ENCODE assay signal across 9 cellular contexts in the genomic region with DNA sequence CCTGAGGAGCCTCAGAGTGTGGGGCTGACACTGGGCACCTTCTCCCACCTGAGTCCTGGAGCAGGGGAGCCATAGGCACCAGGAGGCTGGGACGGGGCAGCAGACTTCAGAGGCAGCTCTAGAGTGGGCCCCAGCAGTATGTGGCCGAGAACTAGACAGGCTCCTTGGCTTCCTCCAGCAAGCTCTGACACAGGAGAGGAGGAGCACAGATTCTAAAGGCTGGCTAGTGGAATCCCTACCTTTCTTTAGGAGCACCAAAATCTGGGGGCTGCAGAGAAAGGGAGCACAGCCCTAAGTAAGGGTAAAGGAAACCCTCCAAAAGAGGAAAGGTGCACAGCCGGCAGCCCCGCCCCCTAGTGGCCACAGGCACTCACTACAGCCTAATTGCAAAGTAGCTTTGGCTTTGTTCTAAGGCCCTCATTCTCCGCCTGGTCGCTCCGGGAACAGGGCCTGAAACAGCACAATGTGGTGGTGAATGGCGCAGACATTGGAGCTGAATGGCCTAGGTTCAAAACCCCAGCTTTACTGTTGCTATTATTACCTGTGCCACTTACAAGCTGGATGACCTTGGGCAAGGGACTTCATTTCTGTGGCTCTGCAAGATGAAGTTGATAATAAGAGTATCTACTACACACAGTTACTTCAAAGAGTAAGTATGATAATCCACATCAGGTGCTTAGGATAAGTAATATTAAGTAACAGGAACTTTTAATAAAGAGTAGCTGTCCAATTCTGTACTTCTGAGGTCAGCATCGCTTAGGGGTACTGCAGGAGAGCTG. TPM values are rescaled to one million over a fixed set of nuclear protein-coding genes. Genes with fewer than 3 reads are reported as not detected.
DNase-seq lines count a peak whose midpoint lies in the region; ATAC-seq and TF ChIP-seq lines count a peak whose summit lies in the region.
"Had no signal": no experiment of that assay in that cellular context is flagged by ENCODE, and none has a peak within 500 bp of the region (broad histone marks: within the 10 kb centered on the region; RNA-seq: fewer than 3 reads in every experiment).

No MANE protein-coding gene starts in this region.

- no peaks in the 10 kb centered on the region for H3K4me1 ChIP-seq in DND-41 (ENCODE audit: insufficient read depth, low read length)
- peaks cover 8 to 48% (median 37%) of the 10 kb centered on the region in 12 donors for H3K4me1 ChIP-seq in heart left ventricle
- peaks cover 21% of the 10 kb centered on the region for H3K4me1 ChIP-seq in psoas muscle
- H3K4me1 ChIP-seq in vagina = peaks cover 63% of the 10 kb centered on the region

- no peaks in the 10 kb centered on the region for H3K36me3 ChIP-seq in DND-41 (ENCODE audit: insufficient read depth, low read length)
- peaks cover 0 to 7% (median 0%) of the 10 kb centered on the region in 9 donors for H3K36me3 ChIP-seq in heart left ventricle
- H3K36me3 ChIP-seq in psoas muscle (ENCODE audit: insufficient read depth in 1 of 2, low read depth in 1 of 2) = peaks cover under 1 to 2% of the 10 kb centered on the region in 2 donors
- H3K36me3 ChIP-seq in vagina = no peaks in the 10 kb centered on the region

- H3K27ac ChIP-seq in DND-41 (ENCODE audit: low read length) (0 out of 2 replicates have a peak overlapping the region, but pooled peaks have one; percentile 11), heart left ventricle (peak overlapping the region; percentile 63 to 95 (median 86)), psoas muscle (no peak overlapping the region), vagina (peak overlapping the region; percentile 17)

- H3K27me3 ChIP-seq in DND-41 (ENCODE audit: insufficient read depth, low read length, poor library complexity) (no peaks in the 10 kb centered on the region), heart left ventricle (no peaks in the 10 kb centered on the region), psoas muscle (ENCODE audit: insufficient read depth in 3 of 3, low read length in 2 of 3) (no peaks in the 10 kb centered on the region), vagina (no peaks in the 10 kb centered on the region)

- DNase-seq in DND-41 (peak; percentile 75), M059J (ENCODE audit: low read depth) (peak; percentile 43), SW480 (ENCODE audit: low spot score) (peak; percentile 51), heart left ventricle (peak; percentile 58 to 80 (median 70)), psoas muscle (peak; percentile 64 to 78), vagina (ENCODE audit: extremely low spot score in 2 of 2) (no peak)
- peak in 1 of 2 donors; percentile 69 for DNase-seq in activated naive CD4-positive, alpha-beta T cell treated with anti-CD3 and anti-CD28 coated beads, Interleukin-2, amount 50 U/mL, for 72 hours (ENCODE audit: low spot score in 2 of 2)

- H3K4me2 ChIP-seq in DND-41 (ENCODE audit: insufficient read depth, low read length) = no peak overlapping the region

- H2AFZ ChIP-seq in DND-41 (ENCODE audit: low read depth, low read length) = no peak overlapping the region

- H3K9me3 ChIP-seq in DND-41 (ENCODE audit: insufficient read depth, low read length, severe bottlenecking) = no peaks in the 10 kb centered on the region
- H3K9me3 ChIP-seq in heart left ventricle = no peaks in the 10 kb centered on the region
- H3K9me3 ChIP-seq in psoas muscle = no peaks in the 10 kb centered on the region
- H3K9me3 ChIP-seq in vagina = no peaks in the 10 kb centered on the region

- TF ChIP-seq CTCF in DND-41 (IDR thresholded peaks at IDR 0.05; ENCODE audit: borderline replicate concordance, extremely low read depth, low read length, poor library complexity, severe bottlenecking) = peak; percentile 97
- peak; percentile 91 to 99 (median 98) for TF ChIP-seq CTCF in heart left ventricle (IDR thresholded peaks at IDR 0.05)
- peak; percentile 96 for TF ChIP-seq CTCF in psoas muscle (IDR thresholded peaks at IDR 0.05)
- peak; percentile 65 to 85 (median 80) for TF ChIP-seq CTCF in vagina (IDR thresholded peaks at IDR 0.05)

- H3K36me3 Mint-ChIP-seq in activated naive CD4-positive, alpha-beta T cell treated with anti-CD3 and anti-CD28 coated beads, Interleukin-2, amount 50 U/mL, for 72 hours = no peaks in the 10 kb centered on the region

- no peak overlapping the region for H3K4me3 ChIP-seq in DND-41 (ENCODE audit: low read depth in 1 of 2, low read length in 2 of 2)
- H3K4me3 ChIP-seq in heart left ventricle = no peak overlapping the region
- H3K4me3 ChIP-seq in psoas muscle = no peak overlapping the region
- H3K4me3 ChIP-seq in vagina = no peak overlapping the region

- no peaks in the 10 kb centered on the region for H3K79me2 ChIP-seq in DND-41 (ENCODE audit: insufficient read depth, low read length)

- intact Hi-C loops in heart left ventricle (cut with DNase I) = loop anchor here (1.0 to 10.0 kb wide), 14 partner anchors 26 to 599 kb away; partner anchors contain the start of genes FOXJ3 (in 3 of the 10), PPCS (in 2 of the 10), YBX1 (in 2 of the 10) and ZMYND12 (in 2 of the 10)
- intact Hi-C loops in psoas muscle (cut with DNase I) = loop anchor here (2.0 to 10.0 kb wide), 7 partner anchors 139 to 601 kb away; partner anchors contain the start of genes FOXJ3 (in 2 of the 2), PPCS (in 1 of the 2) and ZMYND12 (in 1 of the 2)
- intact Hi-C loops in vagina (cut with DNase I) = loop anchor here (10.0 kb wide), 1 partner anchor 599 kb away; no protein-coding TSS in a partner anchor

- no peak overlapping the region for H3K27ac Mint-ChIP-seq in activated naive CD4-positive, alpha-beta T cell treated with anti-CD3 and anti-CD28 coated beads, Interleukin-2, amount 50 U/mL, for 72 hours
- H3K27ac Mint-ChIP-seq: activated naive CD4-positive, alpha-beta T cell treated with anti-CD3 and anti-CD28 coated beads, Interleukin-2, amount 50 U/mL, for 24 hours had no signal

- no peak overlapping the region for H3K9ac ChIP-seq in DND-41 (ENCODE audit: low read depth, low read length)

- TF ChIP-seq POLR2A in heart left ventricle (IDR thresholded peaks at IDR 0.05) (no peak), vagina (IDR thresholded peaks at IDR 0.05) (no peak)

- no peaks in the 10 kb centered on the region for H4K20me1 ChIP-seq in DND-41 (ENCODE audit: insufficient read depth, low read length)

- ATAC-seq in DND-41 (ENCODE audit: insufficient read depth, low read depth) = peak; percentile 83
- peak; percentile 60 to 63 for ATAC-seq in activated naive CD4-positive, alpha-beta T cell treated with anti-CD3 and anti-CD28 coated beads, Interleukin-2, amount 50 U/mL, for 72 hours
- peak; percentile 42 to 63 (median 54) for ATAC-seq in heart left ventricle
- ATAC-seq in psoas muscle = peak; percentile 76 to 88 (median 80)
- ATAC-seq in HG03175 (IDR thresholded peaks at IDR 0.05; ENCODE audit: unreplicated experiment) = no peak

- WGBS in heart left ventricle, 4 donors = 21 to 32% (median 30%) methylated on average over 4 to 9 of the region's 9 CpGs
- WGBS in psoas muscle, 3 donors = 26 to 32% (median 29%) methylated on average over 9 of the region's 9 CpGs

- no peaks in the 10 kb centered on the region for H3K9me3 Mint-ChIP-seq in activated naive CD4-positive, alpha-beta T cell treated with anti-CD3 and anti-CD28 coated beads, Interleukin-2, amount 50 U/mL, for 72 hours
- H3K9me3 Mint-ChIP-seq: activated naive CD4-positive, alpha-beta T cell treated with anti-CD3 and anti-CD28 coated beads, Interleukin-2, amount 50 U/mL, for 24 hours had no signal

RNA-seq across cellular contexts. Expression of gene GUCA2A, which starts 8.8 kb away (rescaled TPM):
- not detected in 2 replicates for total RNA-seq in M059J (2014; rRNA removed; shearing (Covaris generic))
- not detected for total RNA-seq in activated naive CD4-positive, alpha-beta T cell treated with anti-CD3 and anti-CD28 coated beads, Interleukin-2, amount 50 U/mL, for 72 hours
- total RNA-seq in heart left ventricle (not detected), psoas muscle (under 1 TPM in 1 of 4 donors, not detected in 3; 0.44 TPM), vagina (not detected)
- polyA plus RNA-seq in heart left ventricle (not detected), psoas muscle (not detected)

RNA-seq across cellular contexts. Expression of gene GUCA2B, which starts 20.1 kb away (rescaled TPM):
- total RNA-seq in M059J (2014; rRNA removed; shearing (Covaris generic)) = not detected in 2 replicates
- total RNA-seq in activated naive CD4-positive, alpha-beta T cell treated with anti-CD3 and anti-CD28 coated beads, Interleukin-2, amount 50 U/mL, for 72 hours = not detected
- total RNA-seq in heart left ventricle (not detected), psoas muscle (not detected), vagina (not detected)
- polyA plus RNA-seq in heart left ventricle (not detected), psoas muscle (under 1 TPM in 1 of 3 donors, not detected in 2; 0.06 TPM)

Comparison
In these comparisons a context has a peak if more than half of its experiments do, and no peak if none do; other contexts are left out.
1. DNase-seq: peak in DND-41 (single experiment), M059J (single experiment), SW480 (single experiment), heart left ventricle (5 of 5) and psoas muscle (2 of 2); none in vagina (0 of 2).
2. Peak in every context shown above with its lines, with median percentiles within 50 percentile points of each other: CTCF ChIP-seq.